In genomic region chr6:88921734-88922133, GRCh38 we compare ENCODE assay signal across 19 cellular contexts. TPM values are rescaled to one million over a fixed set of nuclear protein-coding genes. Genes with fewer than 3 reads are reported as not detected.
DNase-seq lines count a peak whose midpoint lies in the region; ATAC-seq, FAIRE-seq and TF ChIP-seq lines count a peak whose summit lies in the region.
"Had no signal": no experiment of that assay in that cellular context is flagged by ENCODE, and none has a peak within 500 bp of the region (broad histone marks: within the 10 kb centered on the region; RNA-seq: fewer than 3 reads in every experiment).

No MANE protein-coding gene starts in this region.

- H3K9me3 Mint-ChIP-seq in activated naive CD8-positive, alpha-beta T cell treated with anti-CD3 and anti-CD28 coated beads, Interleukin-2, amount 50 U/mL, for 24 hours, result no peaks in the 10 kb centered on the region
- H3K9me3 Mint-ChIP-seq in activated naive CD8-positive, alpha-beta T cell treated with anti-CD3 and anti-CD28 coated beads for 36 hours, result no peaks in the 10 kb centered on the region
- H3K9me3 Mint-ChIP-seq in stimulated activated memory B cell treated with anti-CD40 and anti-IgM and Interleukin-4, amounts not matched to agents 10 μg/mL and 1 μg/mL and 100 μg/mL, for 72 hours, result no peaks in the 10 kb centered on the region
- H3K9me3 Mint-ChIP-seq: CD8-positive, alpha-beta T cell; GM23338; IgD-negative memory B cell had no signal

- no peak overlapping the region for H3K4me3 Mint-ChIP-seq in activated naive CD8-positive, alpha-beta T cell treated with anti-CD3 and anti-CD28 coated beads, Interleukin-2, amount 50 U/mL, for 24 hours
- H3K4me3 Mint-ChIP-seq in activated naive CD8-positive, alpha-beta T cell treated with anti-CD3 and anti-CD28 coated beads for 36 hours, result no peak overlapping the region
- H3K4me3 Mint-ChIP-seq in stimulated activated memory B cell treated with anti-CD40 and anti-IgM and Interleukin-4, amounts not matched to agents 10 μg/mL and 1 μg/mL and 100 μg/mL, for 72 hours, result no peak overlapping the region
- H3K4me3 Mint-ChIP-seq: CD8-positive, alpha-beta T cell; GM23338; IgD-negative memory B cell had no signal

- peak; percentile 59 for ATAC-seq in activated naive CD8-positive, alpha-beta T cell treated with anti-CD3 and anti-CD28 coated beads, Interleukin-2, amount 50 U/mL, for 24 hours
- ATAC-seq in stimulated activated memory B cell treated with anti-CD40 and anti-IgM and Interleukin-4, amounts not matched to agents 10 μg/mL and 1 μg/mL and 100 μg/mL, for 72 hours, result peak; percentile 54
- no peak for ATAC-seq in HG03457 (IDR thresholded peaks at IDR 0.05; ENCODE audit: unreplicated experiment)
- ATAC-seq: CD8-positive, alpha-beta T cell; GM12878; GM23338 had no signal

- no peak for TF ChIP-seq POLR2A in GM12891 (IDR thresholded peaks at IDR 0.05; ENCODE audit: low read depth, low read length)

- H3K27me3 Mint-ChIP-seq in activated naive CD8-positive, alpha-beta T cell treated with anti-CD3 and anti-CD28 coated beads, Interleukin-2, amount 50 U/mL, for 24 hours, result no peaks in the 10 kb centered on the region
- H3K27me3 Mint-ChIP-seq in activated naive CD8-positive, alpha-beta T cell treated with anti-CD3 and anti-CD28 coated beads for 36 hours, result no peaks in the 10 kb centered on the region
- H3K27me3 Mint-ChIP-seq in stimulated activated memory B cell treated with anti-CD40 and anti-IgM and Interleukin-4, amounts not matched to agents 10 μg/mL and 1 μg/mL and 100 μg/mL, for 72 hours, result no peaks in the 10 kb centered on the region
- H3K27me3 Mint-ChIP-seq: IgD-negative memory B cell had no signal

- peaks cover 27% of the 10 kb centered on the region for H3K36me3 Mint-ChIP-seq in activated naive CD8-positive, alpha-beta T cell treated with anti-CD3 and anti-CD28 coated beads, Interleukin-2, amount 50 U/mL, for 24 hours (ENCODE audit: low read depth)
- peaks cover 34% of the 10 kb centered on the region for H3K36me3 Mint-ChIP-seq in activated naive CD8-positive, alpha-beta T cell treated with anti-CD3 and anti-CD28 coated beads for 36 hours
- H3K36me3 Mint-ChIP-seq in stimulated activated memory B cell treated with anti-CD40 and anti-IgM and Interleukin-4, amounts not matched to agents 10 μg/mL and 1 μg/mL and 100 μg/mL, for 72 hours, result peaks cover 39% of the 10 kb centered on the region

- no peak for DNase-seq in activated naive CD8-positive, alpha-beta T cell treated with anti-CD3 and anti-CD28 coated beads, Interleukin-2, amount 50 U/mL, for 24 hours
- DNase-seq in activated naive CD8-positive, alpha-beta T cell treated with anti-CD3 and anti-CD28 coated beads for 36 hours, result no peak
- DNase-seq in GM12891 (ENCODE audit: insufficient read length, low spot score) (no peak), 8988T (no peak), Kasumi-1 (lab: John Stamatoyannopoulos, UW) (no peak)
- DNase-seq: AML-193; Calu3; CD8-positive, alpha-beta T cell; DMS79 treated with DMSO at 0.1 percent for 48 hours; HCEC 1CT; KBM-7 had no signal

- H3K27ac Mint-ChIP-seq in activated naive CD8-positive, alpha-beta T cell treated with anti-CD3 and anti-CD28 coated beads, Interleukin-2, amount 50 U/mL, for 24 hours, result no peak overlapping the region
- no peak overlapping the region for H3K27ac Mint-ChIP-seq in activated naive CD8-positive, alpha-beta T cell treated with anti-CD3 and anti-CD28 coated beads for 36 hours
- no peak overlapping the region for H3K27ac Mint-ChIP-seq in stimulated activated memory B cell treated with anti-CD40 and anti-IgM and Interleukin-4, amounts not matched to agents 10 μg/mL and 1 μg/mL and 100 μg/mL, for 72 hours
- H3K27ac Mint-ChIP-seq: CD8-positive, alpha-beta T cell; GM23338; IgD-negative memory B cell had no signal

- peak; percentile 48 for FAIRE-seq in GM12891 (lab: Jason Lieb, UNC)
- peak; percentile 89 for FAIRE-seq in colon (lab: Jason Lieb, UNC)
- FAIRE-seq: GM12878, H54, HTR-8/SVneo had no signal

- peaks cover 12% of the 10 kb centered on the region for H3K4me1 Mint-ChIP-seq in activated naive CD8-positive, alpha-beta T cell treated with anti-CD3 and anti-CD28 coated beads, Interleukin-2, amount 50 U/mL, for 24 hours
- peaks cover 10% of the 10 kb centered on the region for H3K4me1 Mint-ChIP-seq in activated naive CD8-positive, alpha-beta T cell treated with anti-CD3 and anti-CD28 coated beads for 36 hours
- H3K4me1 Mint-ChIP-seq in stimulated activated memory B cell treated with anti-CD40 and anti-IgM and Interleukin-4, amounts not matched to agents 10 μg/mL and 1 μg/mL and 100 μg/mL, for 72 hours, result peaks cover 5% of the 10 kb centered on the region
- H3K4me1 Mint-ChIP-seq: GM23338 had no signal

TF ChIP-seq in GM12891, 5 proteins besides CTCF, POLR2A, EP300 and RAD21:
- no peak for TF ChIP-seq SPI1 (IDR thresholded peaks at IDR 0.05; ENCODE audit: low read depth, low read length)

RNA-seq across cellular contexts. Expression of gene RNGTT, which starts 41.7 kb away (rescaled TPM):
- total RNA-seq in activated naive CD8-positive, alpha-beta T cell treated with anti-CD3 and anti-CD28 coated beads for 36 hours, result 10 to 100 TPM; 19.7 to 20.9 TPM
- polyA plus RNA-seq in GM12891 (2012; ENCODE audit: low read depth, missing spikeins), result 12.9 TPM
